Comparison of ENCODE assay signal across 1 cellular context in genomic region chr7:2110586-2111396, GRCh38.
A peak's percentile ranks its signal among the peaks of the same experiment; 100 is the strongest.
TF ChIP-seq lines count a peak whose summit lies in the region.

No MANE protein-coding gene starts in this region.

TF ChIP-seq in HepG2, 621 proteins besides CTCF, POLR2A, EP300 and RAD21 (continued from another document and continues in another):
- TF ChIP-seq FOXO4 (CRISPR knock-in tag; conservative IDR thresholded peaks at IDR 0.05) (no peak), MIXL1 (CRISPR knock-in tag; IDR thresholded peaks at IDR 0.05) (peak; percentile 77), ZNF335 (CRISPR knock-in tag; IDR thresholded peaks at IDR 0.05) (no peak), ATF7 (IDR thresholded peaks at IDR 0.05) (no peak), ATF7 (CRISPR knock-in tag; IDR thresholded peaks at IDR 0.05) (no peak), JARID2 (CRISPR knock-in tag; IDR thresholded peaks at IDR 0.05; ENCODE audit: insufficient replicate concordance) (peak; percentile 32), ZNF777 (CRISPR knock-in tag; IDR thresholded peaks at IDR 0.05) (0 out of 2 replicates have a peak, but pooled peaks have one; percentile 32), ZHX2 (IDR thresholded peaks at IDR 0.05; ENCODE audit: low read depth) (peak; percentile 61; the same call in 1 of the 2 replicates), ZHX2 (CRISPR knock-in tag; IDR thresholded peaks at IDR 0.05; ENCODE audit: borderline replicate concordance) (no peak), GTF2F1 (IDR thresholded peaks at IDR 0.05; ENCODE audit: low read length) (no peak), RERE (CRISPR knock-in tag; IDR thresholded peaks at IDR 0.05; ENCODE audit: low read depth) (peak; percentile 34; the same call in 1 of the 2 replicates), ZNF513 (CRISPR knock-in tag; conservative IDR thresholded peaks at IDR 0.05) (no peak), TOE1 (CRISPR knock-in tag; IDR thresholded peaks at IDR 0.05) (0 out of 2 replicates have a peak, but pooled peaks have one; percentile 45), FOSL2 (CRISPR knock-in tag; IDR thresholded peaks at IDR 0.05) (peak; percentile 72), ZNF460 (CRISPR knock-in tag; IDR thresholded peaks at IDR 0.05; ENCODE audit: borderline replicate concordance) (no peak; the same call in 1 of the 2 replicates), HOMEZ (CRISPR knock-in tag; IDR thresholded peaks at IDR 0.05; ENCODE audit: low read depth) (peak; percentile 20; the same call in 1 of the 2 replicates), CERS6 (CRISPR knock-in tag; IDR thresholded peaks at IDR 0.05) (no peak), FOXM1 (CRISPR knock-in tag; IDR thresholded peaks at IDR 0.05) (no peak), TBX3 (IDR thresholded peaks at IDR 0.05; ENCODE audit: borderline replicate concordance) (no peak), CREBL2 (CRISPR knock-in tag; IDR thresholded peaks at IDR 0.05; ENCODE audit: borderline replicate concordance) (0 out of 2 replicates have a peak, but pooled peaks have one; percentile 12), KDM5B (CRISPR knock-in tag; IDR thresholded peaks at IDR 0.05; ENCODE audit: borderline replicate concordance) (peak; percentile 86; the same call in 1 of the 2 replicates), ASH2L (IDR thresholded peaks at IDR 0.05; ENCODE audit: insufficient read length, low read depth, low read length) (peak; percentile 19), ZNF629 (CRISPR knock-in tag; conservative IDR thresholded peaks at IDR 0.05) (0 out of 2 replicates have a peak, but pooled peaks have one; percentile 26), PRPF4 (IDR thresholded peaks at IDR 0.05; ENCODE audit: low read depth, low read length, poor library complexity, severe bottlenecking) (peak; percentile 46), ZNF552 (CRISPR knock-in tag; IDR thresholded peaks at IDR 0.05; ENCODE audit: borderline replicate concordance) (peak; percentile 81; the same call in 1 of the 2 replicates), THAP7 (CRISPR knock-in tag; IDR thresholded peaks at IDR 0.05) (no peak), ZBTB20 (CRISPR knock-in tag; IDR thresholded peaks at IDR 0.05; ENCODE audit: borderline replicate concordance, low read depth) (peak; percentile 21; the same call in 1 of the 2 replicates), PHF5A (CRISPR knock-in tag; IDR thresholded peaks at IDR 0.05; ENCODE audit: low read depth, unreplicated experiment) (peak; percentile 52), HNRNPLL (IDR thresholded peaks at IDR 0.05; ENCODE audit: low read depth, low read length, poor library complexity, severe bottlenecking) (no peak), CHCHD3 (CRISPR knock-in tag; IDR thresholded peaks at IDR 0.05) (no peak), ATF7-NPFF (CRISPR knock-in tag; IDR thresholded peaks at IDR 0.05; ENCODE audit: low read depth) (peak; percentile 53; the same call in 1 of the 2 replicates), DNMT1 (CRISPR knock-in tag; IDR thresholded peaks at IDR 0.05) (no peak), ZFP62 (CRISPR knock-in tag; IDR thresholded peaks at IDR 0.05) (no peak), SNAPC5 (CRISPR knock-in tag; IDR thresholded peaks at IDR 0.05; ENCODE audit: borderline replicate concordance) (no peak; the same call in 1 of the 2 replicates), GATAD1 (CRISPR knock-in tag; IDR thresholded peaks at IDR 0.05) (peak; percentile 55; the same call in 1 of the 2 replicates), POGZ (CRISPR knock-in tag; IDR thresholded peaks at IDR 0.05) (peak; percentile 76; the same call in 1 of the 2 replicates), ISX (CRISPR knock-in tag; conservative IDR thresholded peaks at IDR 0.05) (no peak), SIX1 (CRISPR knock-in tag; IDR thresholded peaks at IDR 0.05; ENCODE audit: borderline replicate concordance) (peak; percentile 50), ZBTB44 (CRISPR knock-in tag; IDR thresholded peaks at IDR 0.05) (no peak), PHF8 (CRISPR knock-in tag; IDR thresholded peaks at IDR 0.05) (0 out of 2 replicates have a peak, but pooled peaks have one; percentile 28)
